Comparison of ENCODE assay signal across 1 cellular context in the genomic region with DNA sequence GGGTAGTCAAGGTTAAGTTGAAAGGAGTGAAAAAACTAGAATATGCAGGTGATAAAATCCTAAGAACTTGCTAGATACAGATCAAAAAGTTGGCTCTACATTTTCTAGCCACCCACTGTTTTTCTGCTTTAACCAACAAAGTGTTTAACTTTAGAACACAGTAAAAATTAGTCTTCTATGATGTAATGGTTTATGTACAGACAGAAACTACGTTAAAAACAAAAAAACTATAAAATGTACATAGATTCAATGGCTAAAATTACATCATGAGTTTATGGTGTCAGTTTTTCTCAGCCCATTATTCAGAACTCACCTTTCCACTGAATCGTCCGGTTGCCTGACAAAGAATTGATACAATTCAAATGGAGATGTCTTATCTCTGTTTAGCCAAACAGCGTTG.
TF ChIP-seq lines count a peak whose summit lies in the region.

No MANE protein-coding gene starts in this region.

TF ChIP-seq in A549, 52 proteins besides CTCF, POLR2A, EP300 and RAD21 (continued from another document):
- TF ChIP-seq USF2 (IDR thresholded peaks at IDR 0.05): no peak
- TF ChIP-seq HOXB13 (CRISPR knock-in tag; IDR thresholded peaks at IDR 0.05; ENCODE audit: low read depth): no peak
- no peak for TF ChIP-seq TFCP2L1 (CRISPR knock-in tag; IDR thresholded peaks at IDR 0.05)
- TF ChIP-seq, protein P1, sequence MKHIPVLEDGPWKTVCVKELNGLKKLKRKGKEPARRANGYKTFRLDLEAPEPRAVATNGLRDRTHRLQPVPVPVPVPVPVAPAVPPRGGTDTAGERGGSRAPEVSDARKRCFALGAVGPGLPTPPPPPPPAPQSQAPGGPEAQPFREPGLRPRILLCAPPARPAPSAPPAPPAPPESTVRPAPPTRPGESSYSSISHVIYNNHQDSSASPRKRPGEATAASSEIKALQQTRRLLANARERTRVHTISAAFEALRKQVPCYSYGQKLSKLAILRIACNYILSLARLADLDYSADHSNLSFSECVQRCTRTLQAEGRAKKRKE (CRISPR knock-in tag; IDR thresholded peaks at IDR 0.05; ENCODE audit: low read depth): no peak
- TF ChIP-seq KDM5A (IDR thresholded peaks at IDR 0.05): no peak
